ENCODE assay signal across 29 cellular contexts in the genomic region with DNA sequence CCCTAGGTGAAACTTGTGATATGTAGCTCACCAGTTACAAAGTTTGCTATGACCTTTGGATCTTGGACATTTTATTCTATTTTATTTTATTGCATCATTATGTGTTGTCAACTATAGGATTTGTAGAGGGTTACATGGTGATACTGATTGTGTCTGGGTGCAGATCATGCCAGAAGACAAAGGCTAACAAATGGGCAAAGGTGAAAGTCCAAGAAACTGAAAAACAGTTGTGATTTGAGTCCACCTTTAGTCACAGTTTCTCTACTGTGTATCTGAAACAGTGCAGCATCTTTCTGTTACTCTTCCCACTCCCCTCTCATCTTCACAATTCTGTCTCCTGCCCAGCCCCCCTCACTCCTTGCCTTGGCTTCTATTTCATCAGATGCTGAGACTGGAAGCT.
DNase-seq lines count a peak whose midpoint lies in the region; ATAC-seq, FAIRE-seq and TF ChIP-seq lines count a peak whose summit lies in the region.
"Had no signal": no experiment of that assay in that cellular context is flagged by ENCODE, and none has a peak within 500 bp of the region (broad histone marks: within the 10 kb centered on the region; RNA-seq: fewer than 3 reads in every experiment).

No MANE protein-coding gene starts in this region.

- H3K4me1 ChIP-seq in GM12878 (ENCODE audit: control insufficient read depth, insufficient read depth, low read length) (no peaks in the 10 kb centered on the region), right lobe of liver (no peaks in the 10 kb centered on the region)

- no peaks in the 10 kb centered on the region for H4K20me1 ChIP-seq in GM12878 (ENCODE audit: control insufficient read depth, insufficient read depth)

- ATAC-seq in GM18870 (IDR thresholded peaks at IDR 0.05; ENCODE audit: unreplicated experiment) (peak; percentile 46), HG02852 (IDR thresholded peaks at IDR 0.05; ENCODE audit: unreplicated experiment) (peak; percentile 46), GM12878 (peak; percentile 42; the same call in 2 of the 3 replicates), right lobe of liver (peak in 3 of 4 donors; percentile 30 to 46 (median 36)), HG02571 (IDR thresholded peaks at IDR 0.05; ENCODE audit: unreplicated experiment) (no peak)
- ATAC-seq: Panc1, T-helper 17 cell had no signal

- no peak overlapping the region for H3K4me2 ChIP-seq in GM12878 (ENCODE audit: control insufficient read depth, insufficient read depth)
- H3K4me2 ChIP-seq: SK-N-SH had no signal

- no TSS peak for BruUV-seq in GM12878 (replicated peaks; lab: Mats Ljungman, UMichigan)

- no peak for FAIRE-seq in GM12878 (lab: Jason Lieb, UNC)
- FAIRE-seq: HTR-8/SVneo had no signal

- POLR2A ChIA-PET in GM12878 (lab: Charles Lee), result no interaction called here

- SMC1A ChIA-PET in GM12878 (lab: Charles Lee; ENCODE audit: uncharacterized antibody, unreplicated experiment), result no interaction called here

- no peaks in the 10 kb centered on the region for H3K79me2 ChIP-seq in GM12878 (ENCODE audit: control insufficient read depth, insufficient read depth, low read length)

- no peak for TF ChIP-seq EP300 in GM12878 (IDR thresholded peaks at IDR 0.05; ENCODE audit: borderline replicate concordance in 1 of 2, control insufficient read depth in 1 of 2, low read depth in 2 of 2, low read length in 2 of 2)

- CTCF ChIA-PET in GM12878 (lab: Yijun Ruan, JAX), result no interaction called here

- TF ChIP-seq POLR2A in GM12878 (IDR thresholded peaks at IDR 0.05; ENCODE audit: low read depth, low read length) (no peak), right lobe of liver (IDR thresholded peaks at IDR 0.05) (no peak)

- DNase-seq in GM12878 (ENCODE audit: low read depth, low spot score) (no peak), right lobe of liver (no peak), NCI-H128 (lab: John Stamatoyannopoulos, UW; ENCODE audit: unreplicated experiment) (no peak), SHP77 treated with DMSO at 0.1 percent for 48 hours (lab: John Stamatoyannopoulos, UW) (no peak), DMS79 treated with DMSO at 0.1 percent for 48 hours (lab: John Stamatoyannopoulos, UW) (no peak)
- DNase-seq: 8988T, ACHN, Calu3, DND-41, GM23248, H7, KG1, NCI-H1092, NCI-H1436, NCI-H187, NCI-H2081 treated with DMSO at 0.1 percent for 48 hours, NCI-H2171, NCI-H226, NCI-H510A, NCI-H69, SHP77, SK-N-SH, T-helper 17 cell had no signal

- H3K27me3 ChIP-seq in GM12878 (replicated peaks in 1 of 2; ENCODE audit: control insufficient read depth in 2 of 2, insufficient read depth in 2 of 2, low read length in 1 of 2) (0 out of 4 replicates have a peak, but pooled peaks cover 0 to 3% of the 10 kb centered on the region in 2 experiments), right lobe of liver (no peaks in the 10 kb centered on the region)

- in situ Hi-C loops in GM12878 (cut with MboI), result no loop called here

- no peak for TF ChIP-seq RAD21 in GM12878 (IDR thresholded peaks at IDR 0.05; ENCODE audit: insufficient read depth, low read depth, low read length)

- H3K9me3 ChIP-seq in GM12878 (replicated peaks; ENCODE audit: control insufficient read depth, insufficient read depth, low read length) (no peaks in the 10 kb centered on the region), right lobe of liver (no peaks in the 10 kb centered on the region)
- H3K9me3 ChIP-seq: SK-N-SH had no signal

- H3K36me3 ChIP-seq in GM12878 (ENCODE audit: control insufficient read depth in 2 of 2, insufficient read depth in 2 of 2, low read length in 1 of 2) (no peaks in the 10 kb centered on the region), right lobe of liver (no peaks in the 10 kb centered on the region)

- no peak overlapping the region for H3K9ac ChIP-seq in GM12878 (ENCODE audit: control insufficient read depth, insufficient read depth, low read length)
- H3K9ac ChIP-seq: GM23248, SK-N-SH had no signal

- no peak overlapping the region for H2AFZ ChIP-seq in GM12878 (ENCODE audit: control insufficient read depth, low read depth, low read length)
- H2AFZ ChIP-seq: GM23248 had no signal

- intact Hi-C loops in GM12878 (cut with micrococcal nuclease; ENCODE audit: unreplicated experiment) (no loop called here), right lobe of liver (cut with DNase I) (no loop called here)

- RAD21 ChIA-PET in GM12878 (lab: Charles Lee; ENCODE audit: unreplicated experiment), result no interaction called here

- no peak overlapping the region for H3K27ac ChIP-seq in GM12878 (ENCODE audit: control insufficient read depth, insufficient read depth)
- H3K27ac ChIP-seq in right lobe of liver, result no peak overlapping the region
- H3K27ac ChIP-seq: GM23248, RWPE1 had no signal

- H3K4me3 ChIP-seq in GM12878 (no peak overlapping the region), right lobe of liver (no peak overlapping the region)
- H3K4me3 ChIP-seq: GM23248 had no signal

- TF ChIP-seq CTCF in GM12878 (IDR thresholded peaks at IDR 0.05 in 2 of 3, conservative IDR thresholded peaks at IDR 0.05 in 1 of 3; ENCODE audit: control insufficient read depth in 2 of 3, extremely low read depth in 1 of 3, insufficient read depth in 1 of 3, low read depth in 3 of 3, low read length in 3 of 3) (no peak), right lobe of liver (IDR thresholded peaks at IDR 0.05) (no peak)

TF ChIP-seq in GM12878, 131 proteins besides CTCF, POLR2A, EP300 and RAD21:
- no peak for TF ChIP-seq TCF12 (IDR thresholded peaks at IDR 0.05; ENCODE audit: low read depth, low read length)
- no peak for TF ChIP-seq YBX1 (IDR thresholded peaks at IDR 0.05)
- TF ChIP-seq, protein P1, sequence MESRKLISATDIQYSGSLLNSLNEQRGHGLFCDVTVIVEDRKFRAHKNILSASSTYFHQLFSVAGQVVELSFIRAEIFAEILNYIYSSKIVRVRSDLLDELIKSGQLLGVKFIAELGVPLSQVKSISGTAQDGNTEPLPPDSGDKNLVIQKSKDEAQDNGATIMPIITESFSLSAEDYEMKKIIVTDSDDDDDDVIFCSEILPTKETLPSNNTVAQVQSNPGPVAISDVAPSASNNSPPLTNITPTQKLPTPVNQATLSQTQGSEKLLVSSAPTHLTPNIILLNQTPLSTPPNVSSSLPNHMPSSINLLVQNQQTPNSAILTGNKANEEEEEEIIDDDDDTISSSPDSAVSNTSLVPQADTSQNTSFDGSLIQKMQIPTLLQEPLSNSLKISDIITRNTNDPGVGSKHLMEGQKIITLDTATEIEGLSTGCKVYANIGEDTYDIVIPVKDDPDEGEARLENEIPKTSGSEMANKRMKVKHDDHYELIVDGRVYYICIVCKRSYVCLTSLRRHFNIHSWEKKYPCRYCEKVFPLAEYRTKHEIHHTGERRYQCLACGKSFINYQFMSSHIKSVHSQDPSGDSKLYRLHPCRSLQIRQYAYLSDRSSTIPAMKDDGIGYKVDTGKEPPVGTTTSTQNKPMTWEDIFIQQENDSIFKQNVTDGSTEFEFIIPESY (IDR thresholded peaks at IDR 0.05), result no peak
- no peak for TF ChIP-seq ATF2 (IDR thresholded peaks at IDR 0.05; ENCODE audit: low read length)
- no peak for TF ChIP-seq MTA2 (IDR thresholded peaks at IDR 0.05; ENCODE audit: low read depth)
- no peak for TF ChIP-seq NR2C1 (IDR thresholded peaks at IDR 0.05)
- TF ChIP-seq, protein P2, sequence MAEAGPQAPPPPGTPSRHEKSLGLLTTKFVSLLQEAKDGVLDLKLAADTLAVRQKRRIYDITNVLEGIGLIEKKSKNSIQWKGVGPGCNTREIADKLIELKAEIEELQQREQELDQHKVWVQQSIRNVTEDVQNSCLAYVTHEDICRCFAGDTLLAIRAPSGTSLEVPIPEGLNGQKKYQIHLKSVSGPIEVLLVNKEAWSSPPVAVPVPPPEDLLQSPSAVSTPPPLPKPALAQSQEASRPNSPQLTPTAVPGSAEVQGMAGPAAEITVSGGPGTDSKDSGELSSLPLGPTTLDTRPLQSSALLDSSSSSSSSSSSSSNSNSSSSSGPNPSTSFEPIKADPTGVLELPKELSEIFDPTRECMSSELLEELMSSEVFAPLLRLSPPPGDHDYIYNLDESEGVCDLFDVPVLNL (IDR thresholded peaks at IDR 0.05; ENCODE audit: low read depth, low read length), result no peak
- no peak for TF ChIP-seq FOXM1 (IDR thresholded peaks at IDR 0.05; ENCODE audit: low read depth, low read length)
- no peak for TF ChIP-seq IRF4 (IDR thresholded peaks at IDR 0.05; ENCODE audit: low read depth, low read length)
- TF ChIP-seq, protein P3, sequence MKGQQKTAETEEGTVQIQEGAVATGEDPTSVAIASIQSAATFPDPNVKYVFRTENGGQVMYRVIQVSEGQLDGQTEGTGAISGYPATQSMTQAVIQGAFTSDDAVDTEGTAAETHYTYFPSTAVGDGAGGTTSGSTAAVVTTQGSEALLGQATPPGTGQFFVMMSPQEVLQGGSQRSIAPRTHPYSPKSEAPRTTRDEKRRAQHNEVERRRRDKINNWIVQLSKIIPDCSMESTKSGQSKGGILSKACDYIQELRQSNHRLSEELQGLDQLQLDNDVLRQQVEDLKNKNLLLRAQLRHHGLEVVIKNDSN (IDR thresholded peaks at IDR 0.05; ENCODE audit: borderline replicate concordance, extremely low read length, insufficient read depth, low read depth, low read length), result no peak
- no peak for TF ChIP-seq ATF3 (IDR thresholded peaks at IDR 0.05; ENCODE audit: borderline replicate concordance, extremely low read depth, low read depth, low read length)
- TF ChIP-seq MEF2B (IDR thresholded peaks at IDR 0.05; ENCODE audit: partially characterized antibody, poor library complexity, severe bottlenecking), result no peak
